ENCODE assay signal across 9 cellular contexts in genomic region chrX:46461653-46462191, GRCh38.
DNase-seq lines count a peak whose midpoint lies in the region; ATAC-seq and TF ChIP-seq lines count a peak whose summit lies in the region.
"Had no signal": no experiment of that assay in that cellular context is flagged by ENCODE, and none has a peak within 500 bp of the region (broad histone marks: within the 10 kb centered on the region; RNA-seq: fewer than 3 reads in every experiment).

No MANE protein-coding gene starts in this region.

- BruUV-seq in Caco-2 (replicated peaks; lab: Mats Ljungman, UMichigan): no TSS peak

- DNase-seq in CMK (ENCODE audit: low read depth) (peak; percentile 7), 8988T (no peak), NCI-H446 (lab: John Stamatoyannopoulos, UW) (no peak), Caco-2 (no peak), kidney glomerular epithelial cell (lab: John Stamatoyannopoulos, UW) (no peak)
- DNase-seq: Karpas-422 had no signal

- H3K27me3 ChIP-seq in Caco-2 (replicated peaks; ENCODE audit: control insufficient read depth, insufficient read depth, low read length): no peaks in the 10 kb centered on the region

- no peaks in the 10 kb centered on the region for H3K9me3 Mint-ChIP-seq in activated T-helper 17 cell treated with anti-CD3 and anti-CD28 coated beads, Interleukin-2, amount 50 U/mL, for 72 hours
- H3K9me3 Mint-ChIP-seq in Caco-2 (ENCODE audit: unreplicated experiment): no peaks in the 10 kb centered on the region

- CTCF ChIA-PET in Caco-2 (lab: Charles Lee): no interaction called here

- H3K27ac Mint-ChIP-seq in activated T-helper 17 cell treated with anti-CD3 and anti-CD28 coated beads, Interleukin-2, amount 50 U/mL, for 72 hours: peak overlapping the region; percentile 65
- no peak overlapping the region for H3K27ac Mint-ChIP-seq in Caco-2 (ENCODE audit: unreplicated experiment)

- peak overlapping the region; percentile 28 for H3K4me3 Mint-ChIP-seq in activated T-helper 17 cell treated with anti-CD3 and anti-CD28 coated beads, Interleukin-2, amount 50 U/mL, for 72 hours
- no peak overlapping the region for H3K4me3 Mint-ChIP-seq in Caco-2 (ENCODE audit: unreplicated experiment)

- H3K9me3 ChIP-seq in Caco-2: no peaks in the 10 kb centered on the region

- POLR2A ChIA-PET in Caco-2 (lab: Charles Lee): no interaction called here

- TF ChIP-seq CTCF in Caco-2 (IDR thresholded peaks at IDR 0.05; ENCODE audit: insufficient read depth in 1 of 2, low read depth in 1 of 2, low read length in 1 of 2, severe bottlenecking in 1 of 2, unreplicated experiment in 1 of 2): no peak

- peaks cover 11% of the 10 kb centered on the region for H3K4me1 Mint-ChIP-seq in activated T-helper 17 cell treated with anti-CD3 and anti-CD28 coated beads, Interleukin-2, amount 50 U/mL, for 72 hours
- H3K4me1 Mint-ChIP-seq in Caco-2 (ENCODE audit: low read depth, unreplicated experiment): no peaks in the 10 kb centered on the region

- no peaks in the 10 kb centered on the region for H3K27me3 Mint-ChIP-seq in activated T-helper 17 cell treated with anti-CD3 and anti-CD28 coated beads, Interleukin-2, amount 50 U/mL, for 72 hours
- no peaks in the 10 kb centered on the region for H3K27me3 Mint-ChIP-seq in Caco-2 (ENCODE audit: insufficient read depth, unreplicated experiment)

- H3K4me3 ChIP-seq in Caco-2 (ENCODE audit: low read depth, low read length): no peak overlapping the region

- no peaks in the 10 kb centered on the region; the same call in 1 of the 2 replicates for H3K36me3 ChIP-seq in Caco-2 (ENCODE audit: control insufficient read depth, insufficient read depth, low read length)

- no peaks in the 10 kb centered on the region for H3K4me1 ChIP-seq in Caco-2

- ATAC-seq in GM19395 (IDR thresholded peaks at IDR 0.05; ENCODE audit: unreplicated experiment) (peak; percentile 95), HG03095 (IDR thresholded peaks at IDR 0.05; ENCODE audit: unreplicated experiment) (peak; percentile 97)
- ATAC-seq in activated T-helper 17 cell treated with anti-CD3 and anti-CD28 coated beads, Interleukin-2, amount 50 U/mL, for 72 hours (replicated peaks): peak; percentile 59

- intact Hi-C loops in Caco-2 (cut with micrococcal nuclease; ENCODE audit: unreplicated experiment): no loop called here

- peaks cover 64% of the 10 kb centered on the region for H3K36me3 Mint-ChIP-seq in activated T-helper 17 cell treated with anti-CD3 and anti-CD28 coated beads, Interleukin-2, amount 50 U/mL, for 72 hours (ENCODE audit: low read depth)
- H3K36me3 Mint-ChIP-seq in Caco-2 (ENCODE audit: insufficient read depth, unreplicated experiment): peaks cover 16% of the 10 kb centered on the region
